Comparison of ENCODE assay signal across 11 cellular contexts in the genomic region with DNA sequence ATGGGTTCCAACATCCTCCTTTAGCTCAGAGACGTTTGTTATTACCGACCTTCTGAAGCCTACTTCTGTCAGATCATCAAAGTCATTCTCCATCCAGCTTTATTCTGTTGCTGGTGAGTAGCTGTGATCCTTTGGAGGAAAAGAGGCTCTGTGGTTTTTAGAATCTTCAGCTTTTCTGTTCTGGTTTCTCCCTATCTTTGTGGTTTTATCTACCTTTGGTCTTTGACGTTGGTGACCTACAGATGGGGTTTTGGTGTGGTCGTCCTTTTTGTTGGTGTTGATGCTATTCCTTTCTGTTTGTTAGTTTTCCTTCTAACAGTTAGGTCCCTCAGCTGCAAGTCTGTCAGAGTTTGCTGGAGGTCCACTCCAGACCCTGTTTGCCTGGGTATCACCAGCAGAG. TPM values are rescaled to one million over a fixed set of nuclear protein-coding genes. Genes with fewer than 3 reads are reported as not detected.
"Had no signal": no experiment of that assay in that cellular context is flagged by ENCODE, and none has a peak within 500 bp of the region (broad histone marks: within the 10 kb centered on the region; RNA-seq: fewer than 3 reads in every experiment).

No MANE protein-coding gene starts in this region.

RNA-seq across cellular contexts. Expression of a gene that starts 12.3 kb away (rescaled TPM):
- total RNA-seq: activated naive CD4-positive, alpha-beta T cell treated with anti-CD3 and anti-CD28 coated beads for 36 hours; activated naive CD4-positive, alpha-beta T cell treated with anti-CD3 and anti-CD28 coated beads, Interleukin-2, amount 50 U/mL, for 72 hours; activated naive CD8-positive, alpha-beta T cell treated with anti-CD3 and anti-CD28 coated beads for 36 hours; activated T-cell treated with anti-CD3 and anti-CD28 coated beads, Interleukin-2, amount 50 U/mL, for 4 hours; activated T-cell treated with anti-CD3 and anti-CD28 coated beads, Interleukin-2, amount 50 U/mL, for 72 hours; activated T-helper 1 cell treated with anti-CD3 and anti-CD28 coated beads, Interleukin-12 subunit alpha, Interleukin-12 subunit beta, Interleukin-2, Interleukin-4 antibody, amounts not matched to agents 30 ng/mL and 10 ng/mL and 1 ng/mL, durations not matched to agents 14 hours and 24 hours and 36 hours; activated T-helper 17 cell treated with anti-CD3 and anti-CD28 coated beads, Interleukin-2, amount 50 U/mL, for 72 hours; activated T-helper 2 cell treated with anti-CD3 and anti-CD28 coated beads, Interferon-gamma antibody, Interleukin-2, Interleukin-4, amounts not matched to agents 10 μg/mL and 5 μg/mL and 100 μg/mL, durations not matched to agents 14 hours and 24 hours and 36 hours; astrocyte; bronchial epithelial cell; chondrocyte had no signal
